In genomic region chr1:17425806-17426205, GRCh38 we compare ENCODE assay signal across 20 cellular contexts. TPM values are rescaled to one million over a fixed set of nuclear protein-coding genes. Genes with fewer than 3 reads are reported as not detected.
DNase-seq lines count a peak whose midpoint lies in the region; ATAC-seq and TF ChIP-seq lines count a peak whose summit lies in the region.
"Had no signal": no experiment of that assay in that cellular context is flagged by ENCODE, and none has a peak within 500 bp of the region (broad histone marks: within the 10 kb centered on the region; RNA-seq: fewer than 3 reads in every experiment).

No MANE protein-coding gene starts in this region.

- no peaks in the 10 kb centered on the region for H3K27me3 Mint-ChIP-seq in activated T-cell treated with anti-CD3 and anti-CD28 coated beads, Interleukin-2, amount 50 U/mL, for 24 hours
- H3K27me3 Mint-ChIP-seq in activated T-cell treated with anti-CD3 and anti-CD28 coated beads, Interleukin-2, amount 50 U/mL, for 72 hours (ENCODE audit: low read depth): no peaks in the 10 kb centered on the region

- in situ Hi-C loops in Panc1 (cut with HindIII; ENCODE audit: low pct_unique_long_range_greater_than_20kb, low sequenced_read_pairs): no loop called here

- H3K36me3 ChIP-seq in Panc1 (ENCODE audit: control insufficient read depth, insufficient read depth, low read length) (peaks cover 24% of the 10 kb centered on the region), WERI-Rb-1 (peaks cover 100% of the 10 kb centered on the region)

- H3K4me3 Mint-ChIP-seq in activated T-cell treated with anti-CD3 and anti-CD28 coated beads, Interleukin-2, amount 50 U/mL, for 24 hours: no peak overlapping the region
- no peak overlapping the region for H3K4me3 Mint-ChIP-seq in activated T-cell treated with anti-CD3 and anti-CD28 coated beads, Interleukin-2, amount 50 U/mL, for 72 hours
- no peak overlapping the region for H3K4me3 Mint-ChIP-seq in stimulated activated effector memory CD8-positive, alpha-beta T cell treated with anti-CD3 and anti-CD28 coated beads, Interleukin-12 subunit alpha, Interleukin-12 subunit beta, amount 100 ng/mL, for 72 hours

- no peaks in the 10 kb centered on the region for H3K9me3 ChIP-seq in Panc1 (ENCODE audit: control insufficient read depth, insufficient read depth, low read depth, low read length)
- no peaks in the 10 kb centered on the region for H3K9me3 ChIP-seq in WERI-Rb-1 (ENCODE audit: severe bottlenecking)
- H3K9me3 ChIP-seq: BLaER1, SJSA1 had no signal

- ATAC-seq in activated T-cell treated with anti-CD3 and anti-CD28 coated beads, Interleukin-2, amount 50 U/mL, for 72 hours (replicated peaks in 1 of 2): no peak
- peak; percentile 20; the same call in 1 of the 2 replicates for ATAC-seq in Panc1
- no peak for ATAC-seq in stimulated activated effector memory CD8-positive, alpha-beta T cell treated with anti-CD3 and anti-CD28 coated beads, Interleukin-12 subunit alpha, Interleukin-12 subunit beta, amount 100 ng/mL, for 72 hours

- intact Hi-C loops in Panc1 (cut with micrococcal nuclease; ENCODE audit: unreplicated experiment): no loop called here
- intact Hi-C loops in dorsolateral prefrontal cortex (cut with DNase I): no loop called here

- H3K4me1 ChIP-seq in Panc1 (ENCODE audit: control insufficient read depth, insufficient read depth, low read length): no peaks in the 10 kb centered on the region; the same call in 1 of the 2 replicates
- H3K4me1 ChIP-seq: SJSA1 had no signal

- H3K4me3 ChIP-seq in Panc1 (ENCODE audit: low read depth in 2 of 2, low read length in 2 of 2): no peak overlapping the region
- H3K4me3 ChIP-seq in dorsolateral prefrontal cortex: no peak overlapping the region
- no peak overlapping the region for H3K4me3 ChIP-seq in WERI-Rb-1 (ENCODE audit: low read depth, low read length)
- H3K4me3 ChIP-seq: BLaER1, SJSA1 had no signal

- no peak for DNase-seq in activated T-cell treated with anti-CD3 and anti-CD28 coated beads, Interleukin-2, amount 50 U/mL, for 24 hours
- no peak for DNase-seq in activated T-cell treated with anti-CD3 and anti-CD28 coated beads, Interleukin-2, amount 50 U/mL, for 72 hours
- DNase-seq in Panc1 (ENCODE audit: low read depth, low spot score) (no peak), dorsolateral prefrontal cortex (no peak), WERI-Rb-1 (no peak)
- DNase-seq in stimulated activated effector memory CD8-positive, alpha-beta T cell treated with anti-CD3 and anti-CD28 coated beads, Interleukin-12 subunit alpha, Interleukin-12 subunit beta, amount 100 ng/mL, for 72 hours (ENCODE audit: low spot score in 2 of 2): no peak
- DNase-seq in activated CD8-positive, alpha-beta memory T cell treated with anti-CD3 and anti-CD28 coated beads, Interleukin-2, amount 50 U/mL, for 4 hours: no peak
- no peak for DNase-seq in activated CD4-positive, CD25-positive, alpha-beta regulatory T cell treated with anti-CD3 and anti-CD28 coated beads, Interleukin-2, amount 50 U/mL, for 72 hours
- DNase-seq: DMS 273 treated with DMSO at 0.1 percent for 48 hours, GOT3, NCI-H1105, NCI-H1694 treated with DMSO at 0.1 percent for 48 hours, NCI-H510A, NCI-H82, RPMI8226 had no signal

- H3K36me3 Mint-ChIP-seq in activated T-cell treated with anti-CD3 and anti-CD28 coated beads, Interleukin-2, amount 50 U/mL, for 24 hours (ENCODE audit: low read depth): peaks cover 94% of the 10 kb centered on the region
- peaks cover 8 to 49% of the 10 kb centered on the region in 2 donors for H3K36me3 Mint-ChIP-seq in activated T-cell treated with anti-CD3 and anti-CD28 coated beads, Interleukin-2, amount 50 U/mL, for 72 hours (ENCODE audit: insufficient read depth in 2 of 2)
- H3K36me3 Mint-ChIP-seq in stimulated activated effector memory CD8-positive, alpha-beta T cell treated with anti-CD3 and anti-CD28 coated beads, Interleukin-12 subunit alpha, Interleukin-12 subunit beta, amount 100 ng/mL, for 72 hours: peaks cover 100% of the 10 kb centered on the region

- no peaks in the 10 kb centered on the region for H3K27me3 ChIP-seq in Panc1 (ENCODE audit: control insufficient read depth, insufficient read depth, low read length)
- no peaks in the 10 kb centered on the region for H3K27me3 ChIP-seq in dorsolateral prefrontal cortex
- H3K27me3 ChIP-seq in WERI-Rb-1 (ENCODE audit: insufficient read depth, low read depth, severe bottlenecking): no peaks in the 10 kb centered on the region
- H3K27me3 ChIP-seq: BLaER1, SJSA1 had no signal

- POLR2A ChIA-PET in Panc1 (lab: Charles Lee): no interaction called here

- BruUV-seq in Panc1 (replicated peaks; lab: Mats Ljungman, UMichigan): no TSS peak

- TF ChIP-seq CTCF in Panc1 (IDR thresholded peaks at IDR 0.05) (no peak), dorsolateral prefrontal cortex (IDR thresholded peaks at IDR 0.05 in 54 of 56, conservative IDR thresholded peaks at IDR 0.05 in 2 of 56; ENCODE audit: low read depth in 1 of 56, partially characterized antibody in 56 of 56) (no peak), WERI-Rb-1 (IDR thresholded peaks at IDR 0.05; ENCODE audit: low read depth, low read length) (no peak)

- peaks cover 19% of the 10 kb centered on the region for H3K4me1 Mint-ChIP-seq in activated T-cell treated with anti-CD3 and anti-CD28 coated beads, Interleukin-2, amount 50 U/mL, for 24 hours (ENCODE audit: low read depth)
- peaks cover 23% of the 10 kb centered on the region for H3K4me1 Mint-ChIP-seq in activated T-cell treated with anti-CD3 and anti-CD28 coated beads, Interleukin-2, amount 50 U/mL, for 72 hours (ENCODE audit: low read depth)
- H3K4me1 Mint-ChIP-seq in stimulated activated effector memory CD8-positive, alpha-beta T cell treated with anti-CD3 and anti-CD28 coated beads, Interleukin-12 subunit alpha, Interleukin-12 subunit beta, amount 100 ng/mL, for 72 hours: peaks cover 59% of the 10 kb centered on the region

- CTCF ChIA-PET in Panc1 (lab: Charles Lee): no interaction called here

- H3K27ac Mint-ChIP-seq in activated T-cell treated with anti-CD3 and anti-CD28 coated beads, Interleukin-2, amount 50 U/mL, for 24 hours: peak overlapping the region; percentile 55
- H3K27ac Mint-ChIP-seq in activated T-cell treated with anti-CD3 and anti-CD28 coated beads, Interleukin-2, amount 50 U/mL, for 72 hours: no peak overlapping the region
- H3K27ac Mint-ChIP-seq in stimulated activated effector memory CD8-positive, alpha-beta T cell treated with anti-CD3 and anti-CD28 coated beads, Interleukin-12 subunit alpha, Interleukin-12 subunit beta, amount 100 ng/mL, for 72 hours: peak overlapping the region; percentile 82

- no peaks in the 10 kb centered on the region for H3K9me3 Mint-ChIP-seq in activated T-cell treated with anti-CD3 and anti-CD28 coated beads, Interleukin-2, amount 50 U/mL, for 24 hours
- H3K9me3 Mint-ChIP-seq in activated T-cell treated with anti-CD3 and anti-CD28 coated beads, Interleukin-2, amount 50 U/mL, for 72 hours: no peaks in the 10 kb centered on the region
- no peaks in the 10 kb centered on the region for H3K9me3 Mint-ChIP-seq in stimulated activated effector memory CD8-positive, alpha-beta T cell treated with anti-CD3 and anti-CD28 coated beads, Interleukin-12 subunit alpha, Interleukin-12 subunit beta, amount 100 ng/mL, for 72 hours

- no peak overlapping the region for H3K27ac ChIP-seq in Panc1 (ENCODE audit: low read length)
- H3K27ac ChIP-seq in dorsolateral prefrontal cortex: peak overlapping the region in 31 of 59 donors; percentile 4 to 80 (median 58)
- H3K27ac ChIP-seq in WERI-Rb-1: no peak overlapping the region
- H3K27ac ChIP-seq: 22Rv1, BLaER1, KMS-11, SJSA1 had no signal

RNA-seq across cellular contexts. Expression of gene RCC2, which starts 13.7 kb away (rescaled TPM):
- 100 to 1,000 TPM; 217 to 272 TPM for total RNA-seq in activated T-cell treated with anti-CD3 and anti-CD28 coated beads, Interleukin-2, amount 50 U/mL, for 72 hours
- total RNA-seq in Panc1 (2021; ENCODE audit: unreplicated experiment) (116 TPM), dorsolateral prefrontal cortex (10 to 100 TPM; 22.3 to 50.7 (median 35.3) TPM)
- 106 TPM for polyA plus RNA-seq in Panc1 (2012; ENCODE audit: insufficient read length)

RNA-seq across cellular contexts. Expression of gene PADI6, which starts 53.8 kb away (rescaled TPM):
- not detected for total RNA-seq in activated T-cell treated with anti-CD3 and anti-CD28 coated beads, Interleukin-2, amount 50 U/mL, for 72 hours
- total RNA-seq in Panc1 (2021; ENCODE audit: unreplicated experiment): not detected
- polyA plus RNA-seq in Panc1 (2012; ENCODE audit: insufficient read length): not detected
- total RNA-seq in dorsolateral prefrontal cortex: not detected
- total RNA-seq: MCF 10A, SJSA1 had no signal

Comparison
In these comparisons a context has a peak if more than half of its experiments do, and no peak if none do; other contexts are left out.
1. H3K27ac ChIP-seq: peak in dorsolateral prefrontal cortex (31 of 59); none in Panc1 (single experiment) and WERI-Rb-1 (single experiment).